Comparison of ENCODE assay signal across 8 cellular contexts in genomic region chr1:37478890-37479254, GRCh38. TPM values are rescaled to one million over a fixed set of nuclear protein-coding genes. Genes with fewer than 3 reads are reported as not detected.
DNase-seq lines count a peak whose midpoint lies in the region; ATAC-seq and TF ChIP-seq lines count a peak whose summit lies in the region.

No MANE protein-coding gene starts in this region.

- TF ChIP-seq CTCF in stomach (IDR thresholded peaks at IDR 0.05), result no peak

- peak overlapping the region; percentile 93 to 99 (median 97) for H3K27ac ChIP-seq in stomach

- no peak for ATAC-seq in activated CD8-positive, alpha-beta T cell treated with anti-CD3 and anti-CD28 coated beads, Interleukin-2, amount 10 ng/mL, durations not matched to agents 7 days and 5 days
- no peak for ATAC-seq in GM18517 (IDR thresholded peaks at IDR 0.05; ENCODE audit: unreplicated experiment)

- POLR2A ChIA-PET in activated CD8-positive, alpha-beta T cell treated with anti-CD3 and anti-CD28 coated beads, Interleukin-2, amount 10 ng/mL, durations not matched to agents 7 days and 5 days (lab: Charles Lee), result interaction anchor here (0.7 to 3.4 kb wide), 12 partner anchors 9 to 533 kb away, joined by 3 to 18 read pairs (median 4); partner anchors contain the start of genes CDCA8 and MEAF6

- H3K4me3 ChIP-seq in iPS-15b (ENCODE audit: low read depth, low read length) (no peak overlapping the region), stomach (peak overlapping the region; percentile 36 to 93 (median 72))

- H3K9me3 Mint-ChIP-seq in activated CD8-positive, alpha-beta T cell treated with anti-CD3 and anti-CD28 coated beads, Interleukin-2, amount 10 ng/mL, durations not matched to agents 7 days and 5 days (ENCODE audit: insufficient read depth), result no peaks in the 10 kb centered on the region

- peak overlapping the region; percentile 90 for H3K4me3 Mint-ChIP-seq in activated CD8-positive, alpha-beta T cell treated with anti-CD3 and anti-CD28 coated beads, Interleukin-2, amount 10 ng/mL, durations not matched to agents 7 days and 5 days

- 9 to 33% (median 14%) methylated on average over 3 of the region's 3 CpGs for WGBS in stomach, 5 donors

- intact Hi-C loops in stomach (cut with DNase I; ENCODE audit: low total_unique reads), result no loop called here

- peak; percentile 58 for DNase-seq in stimulated activated CD4-positive, alpha-beta T cell treated with anti-CD3 and anti-CD28 coated beads, Interleukin-15, amount 100 ng/mL, for 24 hours
- no peak for DNase-seq in stimulated activated CD4-positive, alpha-beta T cell treated with anti-CD3 and anti-CD28 coated beads, Interleukin-2, amount 100 ng/mL, for 24 hours
- peak; percentile 59 for DNase-seq in activated CD8-positive, alpha-beta T cell treated with anti-CD3 and anti-CD28 coated beads, Interleukin-2, amount 10 ng/mL, durations not matched to agents 7 days and 5 days
- no peak for DNase-seq in stomach
- DNase-seq in stimulated activated CD4-positive, alpha-beta T cell treated with anti-CD3 and anti-CD28 coated beads, Interleukin-4, amount 100 ng/mL, for 4 hours, result no peak
- DNase-seq in NCI-H774 (lab: John Stamatoyannopoulos, UW), result no peak

- peak overlapping the region; percentile 60 for H3K9ac ChIP-seq in iPS-15b (ENCODE audit: low read depth, low read length)

- H3K36me3 ChIP-seq in iPS-15b (ENCODE audit: control insufficient read depth, insufficient read depth, low read length) (peaks cover 52% of the 10 kb centered on the region), stomach (peaks cover 47 to 65% (median 55%) of the 10 kb centered on the region in 4 donors)

- no peaks in the 10 kb centered on the region for H3K27me3 Mint-ChIP-seq in activated CD8-positive, alpha-beta T cell treated with anti-CD3 and anti-CD28 coated beads, Interleukin-2, amount 10 ng/mL, durations not matched to agents 7 days and 5 days (ENCODE audit: low read depth)

- peaks cover 27% of the 10 kb centered on the region for H3K4me1 ChIP-seq in iPS-15b (ENCODE audit: control insufficient read depth, insufficient read depth, low read length)
- peaks cover 68 to 88% (median 78%) of the 10 kb centered on the region in 4 donors for H3K4me1 ChIP-seq in stomach

- CTCF ChIA-PET in activated CD8-positive, alpha-beta T cell treated with anti-CD3 and anti-CD28 coated beads, Interleukin-2, amount 10 ng/mL, durations not matched to agents 7 days and 5 days (lab: Charles Lee), result interaction anchor here (1.2 to 9.0 kb wide), 10 partner anchors 7 to 383 kb away, joined by 3 to 165 read pairs (median 4); partner anchors contain the start of gene MEAF6

- peaks cover 3% of the 10 kb centered on the region for H3K27me3 ChIP-seq in iPS-15b (ENCODE audit: control insufficient read depth, insufficient read depth, low read length)
- H3K27me3 ChIP-seq in stomach, result no peaks in the 10 kb centered on the region

- peaks cover 69% of the 10 kb centered on the region for H3K36me3 Mint-ChIP-seq in activated CD8-positive, alpha-beta T cell treated with anti-CD3 and anti-CD28 coated beads, Interleukin-2, amount 10 ng/mL, durations not matched to agents 7 days and 5 days (ENCODE audit: low read depth)

- TF ChIP-seq POLR2A in stomach (IDR thresholded peaks at IDR 0.05), result no peak

- peaks cover 52% of the 10 kb centered on the region for H3K4me1 Mint-ChIP-seq in activated CD8-positive, alpha-beta T cell treated with anti-CD3 and anti-CD28 coated beads, Interleukin-2, amount 10 ng/mL, durations not matched to agents 7 days and 5 days (ENCODE audit: low read depth)

- no peaks in the 10 kb centered on the region for H3K9me3 ChIP-seq in iPS-15b (ENCODE audit: control insufficient read depth, insufficient read depth, low read length)
- H3K9me3 ChIP-seq in stomach, result no peaks in the 10 kb centered on the region

- H3K27ac Mint-ChIP-seq in activated CD8-positive, alpha-beta T cell treated with anti-CD3 and anti-CD28 coated beads, Interleukin-2, amount 10 ng/mL, durations not matched to agents 7 days and 5 days, result peak overlapping the region; percentile 98

- no peak for TF ChIP-seq EP300 in stomach (IDR thresholded peaks at IDR 0.05)

RNA-seq across cellular contexts. Expression of gene ZC3H12A, which starts 4.5 kb away (rescaled TPM):
- 10 to 100 TPM; 15.1 to 17.8 TPM for total RNA-seq in activated CD8-positive, alpha-beta T cell treated with anti-CD3 and anti-CD28 coated beads, Interleukin-2, amount 10 ng/mL, durations not matched to agents 7 days and 5 days
- total RNA-seq in stomach, result 10 to 100 TPM in 4 of 5 donors, 1 to 10 TPM in 1; 8.4 to 89.3 (median 38.4) TPM
- 10 to 100 TPM; 15.8 to 35.9 (median 22.1) TPM for polyA plus RNA-seq in stomach

RNA-seq across cellular contexts. Expression of gene MEAF6, which starts 35.7 kb away (rescaled TPM):
- total RNA-seq in activated CD8-positive, alpha-beta T cell treated with anti-CD3 and anti-CD28 coated beads, Interleukin-2, amount 10 ng/mL, durations not matched to agents 7 days and 5 days, result 10 to 100 TPM; 70.8 to 73.0 TPM
- 10 to 100 TPM; 25.8 to 76.3 (median 68.7) TPM for total RNA-seq in stomach
- 10 to 100 TPM; 41.4 to 62.0 (median 45.5) TPM for polyA plus RNA-seq in stomach

Comparison
In these comparisons a context has a peak if more than half of its experiments do, and no peak if none do; other contexts are left out.
1. DNase-seq: peak in stimulated activated CD4-positive, alpha-beta T cell treated with anti-CD3 and anti-CD28 coated beads, Interleukin-15, amount 100 ng/mL, for 24 hours (single experiment) and activated CD8-positive, alpha-beta T cell treated with anti-CD3 and anti-CD28 coated beads, Interleukin-2, amount 10 ng/mL, durations not matched to agents 7 days and 5 days (single experiment); none in stimulated activated CD4-positive, alpha-beta T cell treated with anti-CD3 and anti-CD28 coated beads, Interleukin-2, amount 100 ng/mL, for 24 hours (0 of 2), stomach (single experiment), stimulated activated CD4-positive, alpha-beta T cell treated with anti-CD3 and anti-CD28 coated beads, Interleukin-4, amount 100 ng/mL, for 4 hours (0 of 2) and NCI-H774 (single experiment).